ENCODE assay signal across 10 cellular contexts in genomic region chr14:99267871-99268775, GRCh38. TPM values are rescaled to one million over a fixed set of nuclear protein-coding genes. Genes with fewer than 3 reads are reported as not detected.
DNase-seq lines count a peak whose midpoint lies in the region; ATAC-seq lines count a peak whose summit lies in the region.
"Had no signal": no experiment of that assay in that cellular context is flagged by ENCODE, and none has a peak within 500 bp of the region (broad histone marks: within the 10 kb centered on the region; RNA-seq: fewer than 3 reads in every experiment).

No MANE protein-coding gene starts in this region.

- no peaks in the 10 kb centered on the region for H3K27me3 Mint-ChIP-seq in activated T-helper 2 cell treated with anti-CD3 and anti-CD28 coated beads, Interferon-gamma antibody, Interleukin-2, Interleukin-4, amounts not matched to agents 10 μg/mL and 5 μg/mL and 100 μg/mL, durations not matched to agents 14 hours and 24 hours and 36 hours (ENCODE audit: low read depth)

- H3K4me3 ChIP-seq in BLaER1 (peak overlapping the region; percentile 81), HUES64 (ENCODE audit: low read length) (peak overlapping the region; percentile 64)

- ATAC-seq in GM19395 (IDR thresholded peaks at IDR 0.05; ENCODE audit: unreplicated experiment), result no peak
- ATAC-seq in GM18511 (IDR thresholded peaks at IDR 0.05; ENCODE audit: unreplicated experiment), result no peak
- ATAC-seq: sciatic nerve had no signal

- H3K27ac ChIP-seq in BLaER1 (peak overlapping the region; percentile 62), HUES64 (ENCODE audit: low read depth, low read length) (no peak overlapping the region; the same call in 1 of the 2 replicates)

- no peaks in the 10 kb centered on the region for H3K9me3 Mint-ChIP-seq in activated T-helper 2 cell treated with anti-CD3 and anti-CD28 coated beads, Interferon-gamma antibody, Interleukin-2, Interleukin-4, amounts not matched to agents 10 μg/mL and 5 μg/mL and 100 μg/mL, durations not matched to agents 14 hours and 24 hours and 36 hours

- peaks cover 46% of the 10 kb centered on the region for H3K36me3 Mint-ChIP-seq in activated T-helper 2 cell treated with anti-CD3 and anti-CD28 coated beads, Interferon-gamma antibody, Interleukin-2, Interleukin-4, amounts not matched to agents 10 μg/mL and 5 μg/mL and 100 μg/mL, durations not matched to agents 14 hours and 24 hours and 36 hours (ENCODE audit: low read depth)

- H3K36me3 ChIP-seq in BLaER1, result no peaks in the 10 kb centered on the region
- H3K36me3 ChIP-seq in HUES64 (ENCODE audit: insufficient read depth, low read length), result no peaks in the 10 kb centered on the region

- H3K9me3 ChIP-seq in BLaER1 (no peaks in the 10 kb centered on the region), HUES64 (ENCODE audit: insufficient read depth, low read depth, low read length) (no peaks in the 10 kb centered on the region)
- H3K9me3 ChIP-seq: Caco-2 had no signal

- H3K4me3 Mint-ChIP-seq in activated T-helper 2 cell treated with anti-CD3 and anti-CD28 coated beads, Interferon-gamma antibody, Interleukin-2, Interleukin-4, amounts not matched to agents 10 μg/mL and 5 μg/mL and 100 μg/mL, durations not matched to agents 14 hours and 24 hours and 36 hours (ENCODE audit: low read depth), result peak overlapping the region; percentile 85

- H3K4me1 ChIP-seq in BLaER1, result peaks cover 68% of the 10 kb centered on the region
- peaks cover 50% of the 10 kb centered on the region for H3K4me1 ChIP-seq in HUES64 (ENCODE audit: insufficient read depth, low read length)

- H3K9ac ChIP-seq in BLaER1 (peak overlapping the region; percentile 76), HUES64 (ENCODE audit: low read depth, low read length) (0 out of 2 replicates have a peak overlapping the region, but pooled peaks have one; percentile 5)

- peaks cover 79% of the 10 kb centered on the region for H4K20me1 ChIP-seq in BLaER1

- H3K27ac Mint-ChIP-seq in activated T-helper 2 cell treated with anti-CD3 and anti-CD28 coated beads, Interferon-gamma antibody, Interleukin-2, Interleukin-4, amounts not matched to agents 10 μg/mL and 5 μg/mL and 100 μg/mL, durations not matched to agents 14 hours and 24 hours and 36 hours, result peak overlapping the region; percentile 100

- WGBS in HUES64, result 33% methylated on average over 11 of the region's 15 CpGs

- peaks cover 61% of the 10 kb centered on the region for H3K4me1 Mint-ChIP-seq in activated T-helper 2 cell treated with anti-CD3 and anti-CD28 coated beads, Interferon-gamma antibody, Interleukin-2, Interleukin-4, amounts not matched to agents 10 μg/mL and 5 μg/mL and 100 μg/mL, durations not matched to agents 14 hours and 24 hours and 36 hours (ENCODE audit: low read depth)

- H3K27me3 ChIP-seq in BLaER1 (peaks cover 99% of the 10 kb centered on the region), HUES64 (ENCODE audit: insufficient read depth, low read length) (peaks cover 74% of the 10 kb centered on the region)

- no peak for DNase-seq in activated T-helper 2 cell treated with anti-CD3 and anti-CD28 coated beads, Interferon-gamma antibody, Interleukin-2, Interleukin-4, amounts not matched to agents 10 μg/mL and 5 μg/mL and 100 μg/mL, durations not matched to agents 14 hours and 24 hours and 36 hours (ENCODE audit: low spot score)
- DNase-seq in mesenteric fat pad (ENCODE audit: low spot score) (peak; percentile 69), middle frontal gyrus (ENCODE audit: extremely low spot score, low spot score) (no peak)
- DNase-seq in effector CD4-positive, alpha-beta T cell, result no peak

- intact Hi-C loops in activated T-helper 2 cell treated with anti-CD3 and anti-CD28 coated beads, Interferon-gamma antibody, Interleukin-2, Interleukin-4, amounts not matched to agents 10 μg/mL and 5 μg/mL and 100 μg/mL, durations not matched to agents 14 hours and 24 hours and 36 hours (cut with micrococcal nuclease), result loop anchor here (5.0 to 10.0 kb wide), 7 partner anchors 36 to 1963 kb away; no protein-coding TSS in a partner anchor

- peak overlapping the region; percentile 90 for H3K4me2 ChIP-seq in BLaER1

RNA-seq across cellular contexts. Expression of gene BCL11B, which starts 3.9 kb away (rescaled TPM):
- polyA plus RNA-seq in HUES64 (2013, experiment 1 of 2), result 1.2 TPM
- polyA plus RNA-seq in HUES64 (2013, experiment 2 of 2), result 1.1 TPM
- total RNA-seq in activated T-helper 2 cell treated with anti-CD3 and anti-CD28 coated beads, Interferon-gamma antibody, Interleukin-2, Interleukin-4, amounts not matched to agents 10 μg/mL and 5 μg/mL and 100 μg/mL, durations not matched to agents 14 hours and 24 hours and 36 hours, result 34.1 and 34.9 TPM in 2 replicates
- 0.67 TPM for total RNA-seq in mesenteric fat pad

Comparison
In these comparisons a context has a peak if more than half of its experiments do, and no peak if none do; other contexts are left out.
1. RNA of gene BCL11B, which starts 3.9 kb away (total RNA-seq): 34.1 to 34.9 TPM in activated T-helper 2 cell treated with anti-CD3 and anti-CD28 coated beads, Interferon-gamma antibody, Interleukin-2, Interleukin-4, amounts not matched to agents 10 μg/mL and 5 μg/mL and 100 μg/mL, durations not matched to agents 14 hours and 24 hours and 36 hours; 0.67 TPM in mesenteric fat pad (single experiment); every median in the first group is over 10 times any median in the second.